21 cellular contexts compared by ENCODE assay signal in genomic region chr2:10453899-10454298, GRCh38. TPM values are rescaled to one million over a fixed set of nuclear protein-coding genes. Genes with fewer than 3 reads are reported as not detected.
DNase-seq lines count a peak whose midpoint lies in the region; ATAC-seq and TF ChIP-seq lines count a peak whose summit lies in the region.
"Had no signal": no experiment of that assay in that cellular context is flagged by ENCODE, and none has a peak within 500 bp of the region (broad histone marks: within the 10 kb centered on the region; RNA-seq: fewer than 3 reads in every experiment).

No MANE protein-coding gene starts in this region.

- no peaks in the 10 kb centered on the region for H3K79me2 ChIP-seq in parathyroid adenoma

- ATAC-seq in Right ventricle myocardium superior (ENCODE audit: poor library complexity) (peak; percentile 2), upper lobe of right lung (peak; percentile 6), GM19023 (IDR thresholded peaks at IDR 0.05; ENCODE audit: unreplicated experiment) (no peak)
- ATAC-seq: activated T-cell treated with anti-CD3 and anti-CD28 coated beads, Interleukin-2, amount 50 U/mL, for 4 hours; effector memory CD8-positive, alpha-beta T cell; T-helper 17 cell had no signal

- no peak overlapping the region for H3K27ac ChIP-seq in right atrium auricular region
- peak overlapping the region; percentile 81 for H3K27ac ChIP-seq in parathyroid adenoma
- no peak overlapping the region for H3K27ac ChIP-seq in upper lobe of right lung
- H3K27ac ChIP-seq in WERI-Rb-1: no peak overlapping the region
- H3K27ac ChIP-seq: colonic mucosa, HL-60, Peyer's patch had no signal

- H3K27me3 ChIP-seq in right atrium auricular region: no peaks in the 10 kb centered on the region
- no peaks in the 10 kb centered on the region for H3K27me3 ChIP-seq in parathyroid adenoma (ENCODE audit: control insufficient read depth, insufficient read depth, low read length)
- no peaks in the 10 kb centered on the region for H3K27me3 ChIP-seq in upper lobe of right lung
- H3K27me3 ChIP-seq in WERI-Rb-1 (ENCODE audit: insufficient read depth, low read depth, severe bottlenecking): no peaks in the 10 kb centered on the region
- H3K27me3 ChIP-seq: colonic mucosa, Peyer's patch had no signal

- intact Hi-C loops in Right ventricle myocardium superior (cut with DNase I) (no loop called here), upper lobe of right lung (cut with DNase I) (no loop called here)

- DNase-seq in Right ventricle myocardium superior (no peak), right atrium auricular region (ENCODE audit: low spot score) (no peak), epithelial cell of esophagus (ENCODE audit: low read depth) (peak; percentile 77), upper lobe of right lung (peak; percentile 69), WERI-Rb-1 (no peak), SW480 (ENCODE audit: low spot score) (no peak)
- DNase-seq: activated CD4-positive, alpha-beta T cell treated with anti-CD3 and anti-CD28 coated beads for 4 hours; activated T-cell treated with anti-CD3 and anti-CD28 coated beads, Interleukin-2, amount 50 U/mL, for 4 hours; colonic mucosa; effector memory CD8-positive, alpha-beta T cell; H9; kidney; mesenchymal stem cell; NCI-H1092; NCI-H2029; NCI-H2227 treated with DMSO at 0.1 percent for 48 hours; Peyer's patch; T-helper 17 cell had no signal

- H3K4me1 ChIP-seq in right atrium auricular region (peaks cover 0 to 36% of the 10 kb centered on the region in 2 donors), parathyroid adenoma (peaks cover 33% of the 10 kb centered on the region), upper lobe of right lung (peaks cover 18% of the 10 kb centered on the region)

- TF ChIP-seq CTCF in right atrium auricular region (IDR thresholded peaks at IDR 0.05) (no peak), epithelial cell of esophagus (IDR thresholded peaks at IDR 0.05; ENCODE audit: insufficient read depth, low read depth, low read length, missing control alignments) (no peak), parathyroid adenoma (IDR thresholded peaks at IDR 0.05) (no peak), upper lobe of right lung (IDR thresholded peaks at IDR 0.05) (no peak), WERI-Rb-1 (IDR thresholded peaks at IDR 0.05; ENCODE audit: low read depth, low read length) (no peak)

- H3K9ac ChIP-seq in parathyroid adenoma: no peak overlapping the region

- no peaks in the 10 kb centered on the region for H3K9me3 ChIP-seq in right atrium auricular region
- no peaks in the 10 kb centered on the region for H3K9me3 ChIP-seq in parathyroid adenoma (ENCODE audit: control insufficient read depth, low read length)
- H3K9me3 ChIP-seq in upper lobe of right lung: no peaks in the 10 kb centered on the region
- H3K9me3 ChIP-seq in WERI-Rb-1 (ENCODE audit: severe bottlenecking): no peaks in the 10 kb centered on the region
- H3K9me3 ChIP-seq: colonic mucosa, Peyer's patch had no signal

- H3K36me3 ChIP-seq in right atrium auricular region: no peaks in the 10 kb centered on the region
- no peaks in the 10 kb centered on the region for H3K36me3 ChIP-seq in parathyroid adenoma (ENCODE audit: control insufficient read depth, insufficient read depth, low read length)
- no peaks in the 10 kb centered on the region for H3K36me3 ChIP-seq in upper lobe of right lung
- no peaks in the 10 kb centered on the region for H3K36me3 ChIP-seq in WERI-Rb-1
- H3K36me3 ChIP-seq: colonic mucosa, Peyer's patch had no signal

- H3K4me3 ChIP-seq in right atrium auricular region (no peak overlapping the region), epithelial cell of esophagus (ENCODE audit: low read length) (no peak overlapping the region), parathyroid adenoma (ENCODE audit: low read depth, low read length) (no peak overlapping the region), upper lobe of right lung (no peak overlapping the region), WERI-Rb-1 (ENCODE audit: low read depth, low read length) (no peak overlapping the region)
- H3K4me3 ChIP-seq: colonic mucosa, Peyer's patch had no signal

- peak overlapping the region; percentile 81 for H2AFZ ChIP-seq in parathyroid adenoma

- no peak overlapping the region for H3K4me2 ChIP-seq in parathyroid adenoma (ENCODE audit: low read length)

RNA-seq across cellular contexts. Expression of gene ODC1, which starts 5.8 kb away (rescaled TPM):
- 33.2 TPM for total RNA-seq in Right ventricle myocardium superior
- 10 to 100 TPM; 41.3 to 73.9 TPM for total RNA-seq in right atrium auricular region
- total RNA-seq in upper lobe of right lung: 50.9 TPM

Comparison
In these comparisons a context has a peak if more than half of its experiments do, and no peak if none do; other contexts are left out.
1. DNase-seq: peak in epithelial cell of esophagus (single experiment) and upper lobe of right lung (single experiment); none in Right ventricle myocardium superior (single experiment), right atrium auricular region (single experiment), WERI-Rb-1 (single experiment) and SW480 (single experiment).